Comparison of ENCODE assay signal across 1 cellular context in genomic region chr12:56359851-56360767, GRCh38.
TF ChIP-seq lines count a peak whose summit lies in the region.

TSS of gene STAT2 (minus strand) at chr12:56360107. CDS start at chr12:56356571, 3,536 bp downstream.

TF ChIP-seq in HepG2, 621 proteins besides CTCF, POLR2A, EP300 and RAD21 (continued from another document and continues in another):
- TF ChIP-seq PBX2 (CRISPR knock-in tag; IDR thresholded peaks at IDR 0.05) (peak; percentile 53), EED (CRISPR knock-in tag; IDR thresholded peaks at IDR 0.05) (no peak), GATAD1 (CRISPR knock-in tag; IDR thresholded peaks at IDR 0.05) (peak; percentile 69; the same call in 1 of the 2 replicates), DMTF1 (CRISPR knock-in tag; IDR thresholded peaks at IDR 0.05) (peak; percentile 5; the same call in 1 of the 2 replicates), ZNF331 (CRISPR knock-in tag; IDR thresholded peaks at IDR 0.05) (peak; percentile 26; the same call in 1 of the 2 replicates), DR1 (CRISPR knock-in tag; IDR thresholded peaks at IDR 0.05) (peak; percentile 59; the same call in 1 of the 2 replicates), ARHGAP35 (CRISPR knock-in tag; IDR thresholded peaks at IDR 0.05; ENCODE audit: borderline replicate concordance) (0 out of 2 replicates have a peak, but pooled peaks have one; percentile 39), HDAC1 (CRISPR knock-in tag; IDR thresholded peaks at IDR 0.05) (peak; percentile 73), PRDM15 (CRISPR knock-in tag; IDR thresholded peaks at IDR 0.05) (0 out of 2 replicates have a peak, but pooled peaks have one; percentile 44), NCOR1 (IDR thresholded peaks at IDR 0.05; ENCODE audit: borderline replicate concordance, low read length) (peak; percentile 83), ZNF704 (CRISPR knock-in tag; IDR thresholded peaks at IDR 0.05; ENCODE audit: borderline replicate concordance) (0 out of 2 replicates have a peak, but pooled peaks have one; percentile 41), TAF1 (CRISPR knock-in tag; IDR thresholded peaks at IDR 0.05) (peak; percentile 76), JUN (CRISPR knock-in tag; IDR thresholded peaks at IDR 0.05) (no peak), ATF6 (CRISPR knock-in tag; conservative IDR thresholded peaks at IDR 0.05) (0 out of 2 replicates have a peak, but pooled peaks have one; percentile 63), TBX2 (CRISPR knock-in tag; IDR thresholded peaks at IDR 0.05; ENCODE audit: borderline replicate concordance) (peak; percentile 68; the same call in 1 of the 2 replicates), ZNF670 (CRISPR knock-in tag; IDR thresholded peaks at IDR 0.05; ENCODE audit: borderline replicate concordance) (peak; percentile 19; the same call in 1 of the 2 replicates), REL (CRISPR knock-in tag; conservative IDR thresholded peaks at IDR 0.05) (no peak), ZNF816 (CRISPR knock-in tag; IDR thresholded peaks at IDR 0.05; ENCODE audit: borderline replicate concordance) (0 out of 2 replicates have a peak, but pooled peaks have one; percentile 0), HNRNPLL (IDR thresholded peaks at IDR 0.05; ENCODE audit: low read depth, low read length, poor library complexity, severe bottlenecking) (peak; percentile 83), ZNF777 (CRISPR knock-in tag; IDR thresholded peaks at IDR 0.05) (0 out of 2 replicates have a peak, but pooled peaks have one; percentile 29), UBTF (CRISPR knock-in tag; IDR thresholded peaks at IDR 0.05) (peak; percentile 62; the same call in 1 of the 2 replicates), MAFK (conservative IDR thresholded peaks at IDR 0.05 in 1 of 2, IDR thresholded peaks at IDR 0.05 in 1 of 2; ENCODE audit: low read length in 2 of 2) (peak; percentile 24; a peak in 2 of 4 replicates), KDM2A (CRISPR knock-in tag; IDR thresholded peaks at IDR 0.05; ENCODE audit: borderline replicate concordance, low read depth) (peak; percentile 63; the same call in 1 of the 2 replicates), HNF1B (CRISPR knock-in tag; IDR thresholded peaks at IDR 0.05) (peak; percentile 92), ZBTB49 (CRISPR knock-in tag; IDR thresholded peaks at IDR 0.05; ENCODE audit: borderline replicate concordance) (no peak), ZNF274 (CRISPR knock-in tag; IDR thresholded peaks at IDR 0.05) (0 out of 2 replicates have a peak, but pooled peaks have one; percentile 38), PHF8 (CRISPR knock-in tag; IDR thresholded peaks at IDR 0.05) (peak; percentile 69), SP2 (CRISPR knock-in tag; IDR thresholded peaks at IDR 0.05) (peak; percentile 91), SP5 (CRISPR knock-in tag; IDR thresholded peaks at IDR 0.05; ENCODE audit: borderline replicate concordance, low read depth) (peak; percentile 72), SIN3A (IDR thresholded peaks at IDR 0.05; ENCODE audit: borderline replicate concordance, low read depth, low read length) (peak; percentile 77; the same call in 1 of the 2 replicates), SAP130 (CRISPR knock-in tag; IDR thresholded peaks at IDR 0.05; ENCODE audit: low read depth) (peak; percentile 94), RFXAP (CRISPR knock-in tag; IDR thresholded peaks at IDR 0.05; ENCODE audit: borderline replicate concordance) (peak; percentile 58; the same call in 1 of the 2 replicates), GABPA (IDR thresholded peaks at IDR 0.05; ENCODE audit: low read depth, low read length) (peak; percentile 65), GABPA (CRISPR knock-in tag; IDR thresholded peaks at IDR 0.05; ENCODE audit: low read depth) (peak; percentile 88), MEIS1 (CRISPR knock-in tag; IDR thresholded peaks at IDR 0.05; ENCODE audit: borderline replicate concordance) (peak; percentile 28; the same call in 1 of the 2 replicates), ZBTB34 (CRISPR knock-in tag; IDR thresholded peaks at IDR 0.05) (0 out of 2 replicates have a peak, but pooled peaks have one; percentile 53)
